In the genomic region with DNA sequence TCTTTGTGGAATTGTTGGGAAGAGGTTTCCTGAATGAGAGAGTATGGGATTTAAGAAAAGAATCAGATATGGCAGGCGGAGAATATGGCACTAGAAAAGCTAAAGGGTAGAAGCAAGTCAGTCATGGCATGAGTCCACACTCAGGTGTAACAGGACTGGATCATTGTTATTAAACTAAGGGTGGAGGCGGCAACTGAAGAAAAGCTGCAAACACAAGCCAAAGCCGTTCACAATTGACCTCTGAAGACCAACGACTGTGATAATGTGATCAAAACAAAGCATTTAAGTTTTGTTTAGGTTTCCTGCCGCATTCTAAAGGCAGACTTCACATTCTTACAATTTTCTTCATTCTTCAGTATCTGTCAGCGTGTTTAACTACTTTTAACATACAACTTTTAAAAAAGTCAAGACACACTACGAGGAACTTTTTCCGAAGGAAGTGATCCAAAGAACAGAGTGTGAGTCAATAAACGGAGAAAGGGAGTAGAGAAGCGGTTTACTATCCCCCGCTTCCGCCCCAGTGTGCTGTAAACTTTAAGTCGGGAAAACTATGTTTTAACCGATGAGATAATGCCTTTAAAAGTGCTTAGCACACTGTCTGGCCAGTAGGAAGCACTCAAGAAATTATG, we compare ENCODE assay signal across 7 cellular contexts. TPM values are rescaled to one million over a fixed set of nuclear protein-coding genes. Genes with fewer than 3 reads are reported as not detected.
DNase-seq lines count a peak whose midpoint lies in the region; ATAC-seq and TF ChIP-seq lines count a peak whose summit lies in the region.

No MANE protein-coding gene starts in this region.

- peak; percentile 38 for DNase-seq in SW480 (ENCODE audit: low spot score)
- peak; percentile 9 for DNase-seq in effector CD4-positive, alpha-beta T cell
- no peak for DNase-seq in tibial nerve (ENCODE audit: low spot score in 2 of 2)
- no peak for DNase-seq in putamen (ENCODE audit: low spot score)

- peak overlapping the region; percentile 97 for H3K27ac ChIP-seq in mesodermal cell (ENCODE audit: low read depth, low read length, severe bottlenecking)
- peak overlapping the region; percentile 67 to 99 (median 94) for H3K27ac ChIP-seq in tibial nerve

- peaks cover 3% of the 10 kb centered on the region for H3K36me3 ChIP-seq in mesodermal cell (ENCODE audit: control insufficient read depth, insufficient read depth, low read length)
- H3K36me3 ChIP-seq in tibial nerve: no peaks in the 10 kb centered on the region

- 7 to 8% methylated on average over 8 to 12 of the region's 14 CpGs for WGBS in mesodermal cell (ENCODE audit: insufficient coverage in 2 of 2), 2 experiments
- 7 to 9% methylated on average over 14 of the region's 14 CpGs for whole genome bisulfite sequencing in tibial nerve, 2 donors

- no peak for TF ChIP-seq EP300 in tibial nerve (IDR thresholded peaks at IDR 0.05)

- H3K4me3 ChIP-seq in mesodermal cell (ENCODE audit: extremely low read depth, insufficient read depth, low read length, poor library complexity, severe bottlenecking): peak overlapping the region; percentile 95
- peak overlapping the region; percentile 29 to 97 (median 60) for H3K4me3 ChIP-seq in tibial nerve

- peak; percentile 1 for ATAC-seq in GM18498 (IDR thresholded peaks at IDR 0.05; ENCODE audit: unreplicated experiment)
- peak; percentile 6 for ATAC-seq in HG03025 (IDR thresholded peaks at IDR 0.05; ENCODE audit: low FRiP score, unreplicated experiment)

- no peak for TF ChIP-seq CTCF in tibial nerve (IDR thresholded peaks at IDR 0.05)

- H3K27me3 ChIP-seq in tibial nerve: no peaks in the 10 kb centered on the region

- H3K4me1 ChIP-seq in mesodermal cell (ENCODE audit: control insufficient read depth, insufficient read depth, low read length, poor library complexity, severe bottlenecking) (peaks cover 26% of the 10 kb centered on the region), tibial nerve (peaks cover 0 to 38% (median 18%) of the 10 kb centered on the region in 4 donors)

- H3K9me3 ChIP-seq in mesodermal cell (ENCODE audit: control insufficient read depth, low read length) (no peaks in the 10 kb centered on the region), tibial nerve (no peaks in the 10 kb centered on the region)

- no peak for TF ChIP-seq POLR2A in tibial nerve (IDR thresholded peaks at IDR 0.05)

RNA-seq across cellular contexts. Expression of a gene that starts 0.9 kb away (rescaled TPM):
- polyA plus RNA-seq in mesodermal cell (2013, experiment 1 of 2): 53.7 TPM
- polyA plus RNA-seq in mesodermal cell (2013, experiment 2 of 2): 54.1 TPM
- total RNA-seq in tibial nerve: 10 to 100 TPM; 23.4 to 53.8 (median 33.8) TPM

Comparison
In these comparisons a context has a peak if more than half of its experiments do, and no peak if none do; other contexts are left out.
1. DNase-seq: peak in SW480 (single experiment) and effector CD4-positive, alpha-beta T cell (single experiment); none in tibial nerve (0 of 2) and putamen (single experiment).